1 cellular context compared by ENCODE assay signal in genomic region chr6:72552938-72553337, GRCh38.
A peak's percentile ranks its signal among the peaks of the same experiment; 100 is the strongest.
TF ChIP-seq lines count a peak whose summit lies in the region.

No MANE protein-coding gene starts in this region.

TF ChIP-seq in K562, 482 proteins besides CTCF, POLR2A, EP300 and RAD21 (continued from another document):
- TF ChIP-seq MITF (IDR thresholded peaks at IDR 0.05) (peak; percentile 35; the same call in 1 of the 2 replicates), ZNF830 (CRISPR knock-in tag; IDR thresholded peaks at IDR 0.05) (no peak), HMG20B (CRISPR knock-in tag; IDR thresholded peaks at IDR 0.05) (no peak), ZNF121 (CRISPR knock-in tag; conservative IDR thresholded peaks at IDR 0.05) (no peak), ZNF282 (CRISPR knock-in tag; IDR thresholded peaks at IDR 0.05) (no peak), RBM34 (IDR thresholded peaks at IDR 0.05; ENCODE audit: borderline replicate concordance, insufficient read depth, low read length) (no peak), GABPB2 (CRISPR knock-in tag; conservative IDR thresholded peaks at IDR 0.05) (no peak), TBP (optimal IDR thresholded peaks at IDR 0.05; ENCODE audit: low read depth, low read length) (peak; percentile 35), NCOA2 (IDR thresholded peaks at IDR 0.05; ENCODE audit: partially characterized antibody in 2 of 2) (no peak), ZNF589 (CRISPR knock-in tag; IDR thresholded peaks at IDR 0.05; ENCODE audit: low read depth) (peak; percentile 83), CHAMP1 (IDR thresholded peaks at IDR 0.05) (no peak), ZNF592 (IDR thresholded peaks at IDR 0.05) (no peak), NCOA1 (IDR thresholded peaks at IDR 0.05; ENCODE audit: low read depth) (no peak), PHTF2 (CRISPR knock-in tag; IDR thresholded peaks at IDR 0.05) (no peak), COPS2 (conservative IDR thresholded peaks at IDR 0.05) (no peak), KDM1A (IDR thresholded peaks at IDR 0.05) (no peak), FOXJ2 (tag; IDR thresholded peaks at IDR 0.05) (peak; percentile 81), SOX6 (IDR thresholded peaks at IDR 0.05) (peak; percentile 58; the same call in 1 of the 2 replicates), CREB5 (CRISPR knock-in tag; IDR thresholded peaks at IDR 0.05) (no peak), SP2 (IDR thresholded peaks at IDR 0.05; ENCODE audit: extremely low read depth, low read depth, low read length, poor library complexity, severe bottlenecking) (no peak), MCM7 (IDR thresholded peaks at IDR 0.05) (no peak), TEAD4 (IDR thresholded peaks at IDR 0.05; ENCODE audit: low read length) (peak; percentile 39), TEAD4 (CRISPR knock-in tag; IDR thresholded peaks at IDR 0.05; ENCODE audit: borderline replicate concordance) (no peak), ZNF24 (IDR thresholded peaks at IDR 0.05) (no peak), IFI16 (CRISPR knock-in tag; IDR thresholded peaks at IDR 0.05) (no peak), BRF2 (IDR thresholded peaks at IDR 0.05; ENCODE audit: borderline replicate concordance, insufficient read depth, insufficient read length) (no peak)
